ENCODE assay signal across 8 cellular contexts in the genomic region with DNA sequence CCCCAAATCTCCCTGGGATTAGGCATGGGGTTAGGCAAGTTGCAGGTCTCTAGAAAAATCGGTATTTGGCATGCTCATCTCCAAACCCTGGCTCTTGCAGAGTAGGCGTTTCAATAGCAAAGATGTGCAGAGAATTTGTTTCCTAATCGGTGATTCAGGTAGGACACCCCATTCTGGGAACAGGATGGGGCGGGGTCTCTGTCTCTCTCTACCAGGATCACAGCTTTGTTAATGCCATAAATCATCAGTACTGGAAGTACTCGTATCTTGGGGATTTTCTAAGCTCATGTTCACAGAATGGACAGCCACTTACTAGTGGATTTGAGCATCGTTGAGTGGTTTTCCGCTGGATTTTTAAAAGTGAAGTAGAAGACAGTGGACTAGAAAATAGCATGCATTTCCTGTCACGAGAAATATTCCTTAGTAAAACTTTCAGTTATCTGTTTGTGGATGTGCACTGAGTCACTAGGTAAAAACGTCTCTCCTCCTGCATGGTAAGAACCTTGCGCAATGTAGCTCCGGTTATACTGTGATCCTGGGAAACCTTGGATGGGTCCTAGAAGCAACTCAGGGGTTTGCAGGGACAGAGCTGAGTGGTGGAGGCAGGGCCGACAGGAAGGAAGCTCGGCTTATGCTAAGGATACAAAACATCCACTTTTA. TPM values are rescaled to one million over a fixed set of nuclear protein-coding genes. Genes with fewer than 3 reads are reported as not detected.
DNase-seq lines count a peak whose midpoint lies in the region; ATAC-seq and TF ChIP-seq lines count a peak whose summit lies in the region.
"Had no signal": no experiment of that assay in that cellular context is flagged by ENCODE, and none has a peak within 500 bp of the region (broad histone marks: within the 10 kb centered on the region; RNA-seq: fewer than 3 reads in every experiment).

No MANE protein-coding gene starts in this region.

- peaks cover 0 to 21% (median 12%) of the 10 kb centered on the region in 7 donors for H3K27me3 ChIP-seq in spleen (replicated peaks in 1 of 7)

- no peaks in the 10 kb centered on the region for H3K36me3 Mint-ChIP-seq in HFFc6 (ENCODE audit: low read depth)
- no peaks in the 10 kb centered on the region for H3K36me3 Mint-ChIP-seq in activated naive CD4-positive, alpha-beta T cell treated with anti-CD3 and anti-CD28 coated beads, Interleukin-2, amount 50 U/mL, for 72 hours

- H3K27me3 Mint-ChIP-seq in HFFc6 (ENCODE audit: insufficient read depth), result peaks cover 1% of the 10 kb centered on the region

- H3K4me1 Mint-ChIP-seq in HFFc6 (ENCODE audit: low read depth), result peaks cover 78% of the 10 kb centered on the region

- peak overlapping the region in 7 of 8 donors; percentile 5 to 63 (median 51) for H3K27ac ChIP-seq in spleen

- peak; percentile 78 for DNase-seq in HFFc6
- DNase-seq in UCSD-AML1 (lab: John Stamatoyannopoulos, UW; ENCODE audit: unreplicated experiment), result peak; percentile 35
- peak; percentile 81 for DNase-seq in glomerular visceral epithelial cell (ENCODE audit: extremely low spot score)
- DNase-seq in spleen, result no peak
- DNase-seq in activated naive CD4-positive, alpha-beta T cell treated with anti-CD3 and anti-CD28 coated beads, Interleukin-2, amount 50 U/mL, for 72 hours (ENCODE audit: low spot score in 2 of 2), result no peak
- DNase-seq in Kasumi-1 (lab: John Stamatoyannopoulos, UW), result no peak
- DNase-seq: stimulated activated naive CD4-positive, alpha-beta T cell treated with Interleukin-2 at 50 U/mL for 16 hours had no signal

- TF ChIP-seq CTCF in HFFc6 (IDR thresholded peaks at IDR 0.05), result no peak
- no peak for TF ChIP-seq CTCF in spleen (IDR thresholded peaks at IDR 0.05 in 8 of 11, conservative IDR thresholded peaks at IDR 0.05 in 3 of 11)

- H3K9me3 ChIP-seq in spleen, result no peaks in the 10 kb centered on the region

- H3K4me3 Mint-ChIP-seq in HFFc6, result peak overlapping the region; percentile 86

- no peaks in the 10 kb centered on the region for H3K36me3 ChIP-seq in spleen

- intact Hi-C loops in spleen (cut with DNase I; ENCODE audit: low total_unique reads), result loop anchor here (10.0 kb wide), 1 partner anchor 106 kb away; no protein-coding TSS in a partner anchor

- no peaks in the 10 kb centered on the region for H3K9me3 Mint-ChIP-seq in HFFc6
- H3K9me3 Mint-ChIP-seq in activated naive CD4-positive, alpha-beta T cell treated with anti-CD3 and anti-CD28 coated beads, Interleukin-2, amount 50 U/mL, for 72 hours, result no peaks in the 10 kb centered on the region

- no peak for ATAC-seq in GM19351 (IDR thresholded peaks at IDR 0.05; ENCODE audit: unreplicated experiment)
- ATAC-seq in activated naive CD4-positive, alpha-beta T cell treated with anti-CD3 and anti-CD28 coated beads, Interleukin-2, amount 50 U/mL, for 72 hours, result no peak

- H3K27ac Mint-ChIP-seq in HFFc6, result peak overlapping the region; percentile 94
- H3K27ac Mint-ChIP-seq in activated naive CD4-positive, alpha-beta T cell treated with anti-CD3 and anti-CD28 coated beads, Interleukin-2, amount 50 U/mL, for 72 hours, result no peak overlapping the region

- H3K4me1 ChIP-seq in spleen, result peaks cover 9 to 63% (median 35%) of the 10 kb centered on the region in 6 donors

- peak overlapping the region in 1 of 8 donors; percentile 4 for H3K4me3 ChIP-seq in spleen

- TF ChIP-seq POLR2A in spleen (IDR thresholded peaks at IDR 0.05), result no peak

- 39 to 55% (median 49%) methylated on average over 13 of the region's 13 CpGs for WGBS in spleen, 5 donors

RNA-seq across cellular contexts. Expression of gene TMEM51, which starts 5.1 kb away (rescaled TPM):
- total RNA-seq in HFFc6 (2021; fragmentation: NEBNext Ultra II Directional; extraction: Animal tissue kit (Norgen Biotek cat#: 25700)), result 1 to 10 TPM; 4.8 to 6.8 (median 6.6) TPM
- total RNA-seq in spleen, result 10 to 100 TPM in 3 of 7 donors, 1 to 10 TPM in 4; 6.0 to 13.8 (median 8.4) TPM
- 1 to 10 TPM; 3.5 to 5.3 (median 3.9) TPM for polyA plus RNA-seq in spleen
- under 1 TPM in 1 of 2 donors, not detected in 1; 0.35 TPM for total RNA-seq in activated naive CD4-positive, alpha-beta T cell treated with anti-CD3 and anti-CD28 coated beads, Interleukin-2, amount 50 U/mL, for 72 hours

Comparison
In these comparisons a context has a peak if more than half of its experiments do, and no peak if none do; other contexts are left out.
1. DNase-seq: peak in HFFc6 (single experiment), UCSD-AML1 (single experiment) and glomerular visceral epithelial cell (single experiment); none in spleen (single experiment), activated naive CD4-positive, alpha-beta T cell treated with anti-CD3 and anti-CD28 coated beads, Interleukin-2, amount 50 U/mL, for 72 hours (0 of 2) and Kasumi-1 (0 of 2).
2. RNA of gene TMEM51, which starts 5.1 kb away (total RNA-seq): 6.0 to 13.8 TPM in spleen and 4.8 to 6.8 TPM in HFFc6; 0.35 TPM in activated naive CD4-positive, alpha-beta T cell treated with anti-CD3 and anti-CD28 coated beads, Interleukin-2, amount 50 U/mL, for 72 hours; every median in the first group is over 4 times any median in the second.